ENCODE assay signal across 15 cellular contexts in genomic region chr10:23088609-23089008, GRCh38.
"Had no signal": no experiment of that assay in that cellular context is flagged by ENCODE, and none has a peak within 500 bp of the region (broad histone marks: within the 10 kb centered on the region; RNA-seq: fewer than 3 reads in every experiment).

No MANE protein-coding gene starts in this region.

- DNase-seq: activated CD4-positive, alpha-beta T cell treated with anti-CD3 and anti-CD28 coated beads, Interleukin-2, amount 10 ng/mL, durations not matched to agents 7 days and 5 days; activated naive CD4-positive, alpha-beta T cell; activated naive CD8-positive, alpha-beta T cell treated with anti-CD3 and anti-CD28 coated beads, Interleukin-2, amount 10 ng/mL, durations not matched to agents 7 days and 5 days; central memory CD4-positive, alpha-beta T cell; colonic mucosa; foreskin melanocyte; kidney glomerular epithelial cell; mesendoderm; occipital lobe; right cardiac atrium; stimulated activated CD4-positive, alpha-beta T cell treated with anti-CD3 and anti-CD28 coated beads, Interleukin-15, amount 100 ng/mL, for 24 hours; stimulated activated CD4-positive, alpha-beta T cell treated with anti-CD3 and anti-CD28 coated beads, Interleukin-4, amount 100 ng/mL, for 24 hours; stimulated activated naive CD8-positive, alpha-beta T cell treated with anti-CD3 and anti-CD28 coated beads, Interleukin-15, Interleukin-2, amounts not matched to agents 100 U/mL and 50 U/mL, for 24 hours; trophoblast cell had no signal

- ATAC-seq: natural killer cell treated with Interleukin-12 subunit alpha and Interleukin-12 subunit beta and Interleukin-15 and Interleukin-18, amount 100 ng/mL, for 72 hours; right cardiac atrium; stimulated activated naive CD8-positive, alpha-beta T cell treated with anti-CD3 and anti-CD28 coated beads, Interleukin-15, Interleukin-2, amounts not matched to agents 100 U/mL and 50 U/mL, for 24 hours had no signal
